7 cellular contexts compared by ENCODE assay signal in the genomic region with DNA sequence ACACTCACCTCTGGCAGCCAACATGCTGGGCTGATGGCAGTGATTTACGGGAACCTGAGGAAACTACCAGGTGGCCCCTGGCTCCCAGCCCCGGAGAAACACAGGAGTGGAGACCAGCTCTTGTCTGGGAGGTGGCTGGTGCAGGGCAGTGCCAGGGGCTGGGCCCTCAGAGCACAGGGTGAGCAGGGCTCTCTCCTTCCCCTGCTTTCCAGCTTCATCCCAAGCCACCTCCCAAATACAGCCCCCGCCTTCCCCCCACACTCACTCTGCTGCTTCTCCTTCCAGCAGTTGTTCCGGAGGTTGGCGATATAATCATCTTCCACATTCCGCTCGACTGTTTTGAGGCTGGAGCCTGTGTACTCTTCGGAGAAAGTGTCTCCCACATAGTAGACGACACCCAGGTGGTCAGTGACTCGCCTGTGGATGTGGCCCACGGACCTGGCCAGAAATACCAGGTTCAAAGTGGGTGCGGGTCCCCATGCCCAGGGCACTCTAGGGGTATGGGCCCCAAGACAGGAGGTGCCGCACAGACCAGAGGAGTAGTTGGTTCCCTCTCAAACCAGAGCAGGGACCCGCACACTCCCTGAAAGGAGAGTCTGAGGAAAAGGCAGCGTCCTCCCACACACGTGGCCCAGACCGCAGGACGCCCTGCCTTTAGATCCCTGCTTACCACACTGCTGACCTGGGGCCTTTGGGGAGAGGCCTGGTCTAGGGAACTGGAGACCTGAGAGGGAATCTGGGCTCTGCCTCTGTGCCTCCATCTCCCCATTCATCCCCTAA. TPM values are rescaled to one million over a fixed set of nuclear protein-coding genes. Genes with fewer than 3 reads are reported as not detected.
DNase-seq lines count a peak whose midpoint lies in the region; ATAC-seq and TF ChIP-seq lines count a peak whose summit lies in the region.

No MANE protein-coding gene starts in this region.

- no peaks in the 10 kb centered on the region; the same call in none of the 2 replicates for H3K36me3 ChIP-seq in MM.1S (replicated peaks; ENCODE audit: insufficient read depth, low read length)
- peaks cover 45 to 47% of the 10 kb centered on the region in 2 donors for H3K36me3 ChIP-seq in ascending aorta
- H3K36me3 ChIP-seq in subcutaneous abdominal adipose tissue (ENCODE audit: control insufficient read depth in 5 of 5, insufficient read depth in 5 of 5, low read length in 5 of 5), result peaks cover 2 to 51% (median 42%) of the 10 kb centered on the region in 5 donors
- H3K36me3 ChIP-seq in GM23248 (ENCODE audit: low read depth), result peaks cover 26% of the 10 kb centered on the region

- peaks cover 35% of the 10 kb centered on the region for H3K4me1 ChIP-seq in MM.1S (ENCODE audit: low read length)
- H3K4me1 ChIP-seq in ascending aorta, result peaks cover 0 to 44% of the 10 kb centered on the region in 2 donors
- H3K4me1 ChIP-seq in subcutaneous abdominal adipose tissue (ENCODE audit: control insufficient read depth in 5 of 5, insufficient read depth in 5 of 5, low read length in 5 of 5), result peaks cover 22 to 64% (median 52%) of the 10 kb centered on the region in 5 donors
- peaks cover 6% of the 10 kb centered on the region; the same call in 1 of the 2 replicates for H3K4me1 ChIP-seq in GM23248 (ENCODE audit: insufficient read depth)

- no peaks in the 10 kb centered on the region for H3K9me2 ChIP-seq in MM.1S (replicated peaks; ENCODE audit: insufficient read depth, low read length)
- H3K9me2 ChIP-seq in GM23248 (ENCODE audit: insufficient read depth), result no peaks in the 10 kb centered on the region

- no peaks in the 10 kb centered on the region for H4K20me1 ChIP-seq in MM.1S (ENCODE audit: insufficient read depth, low read length)
- no peaks in the 10 kb centered on the region for H4K20me1 ChIP-seq in GM23248 (ENCODE audit: insufficient read depth)

- in situ Hi-C loops in GM23248 (cut with MboI), result no loop called here

- peaks cover 18% of the 10 kb centered on the region for H3F3A ChIP-seq in MM.1S (ENCODE audit: insufficient read depth, low read length)
- H3F3A ChIP-seq in GM23248 (ENCODE audit: insufficient read depth), result no peaks in the 10 kb centered on the region

- H3K4me3 ChIP-seq in MM.1S (ENCODE audit: low read length) (no peak overlapping the region), ascending aorta (no peak overlapping the region), subcutaneous abdominal adipose tissue (ENCODE audit: low read depth in 1 of 5, low read length in 5 of 5) (peak overlapping the region in 2 of 5 donors; percentile 16 to 37), GM23248 (no peak overlapping the region)

- intact Hi-C loops in ascending aorta (cut with DNase I), result loop anchor here (2.0 to 5.0 kb wide), 3 partner anchors 62 to 374 kb away; partner anchors contain the start of gene CHST3

- H3K4me2 ChIP-seq in MM.1S (ENCODE audit: low read depth, low read length) (peak overlapping the region; percentile 63), GM23248 (ENCODE audit: unreplicated experiment) (no peak overlapping the region)

- 90 to 91% methylated on average over 18 of the region's 18 CpGs for WGBS in GM23248 (ENCODE audit: low coverage in 1 of 2, low lambda C conversion rate in 2 of 2, missing lambda C conversion rate in 2 of 2), 2 experiments

- no peak for DNase-seq in MM.1S
- no peak for DNase-seq in ascending aorta (ENCODE audit: low spot score in 2 of 2)
- DNase-seq in left lobe of liver (ENCODE audit: low spot score), result peak; percentile 56
- no peak for DNase-seq in NCI-H510A treated with DMSO at 0.1 percent for 48 hours (lab: John Stamatoyannopoulos, UW)
- no peak for DNase-seq in GM23248
- DNase-seq in DMS53 treated with DMSO at 0.1 percent for 48 hours (lab: John Stamatoyannopoulos, UW; ENCODE audit: unreplicated experiment), result no peak

- no peak for ATAC-seq in left lobe of liver

- H3K9me3 ChIP-seq in MM.1S (replicated peaks; ENCODE audit: insufficient read depth, low read length) (no peaks in the 10 kb centered on the region), ascending aorta (no peaks in the 10 kb centered on the region), subcutaneous abdominal adipose tissue (ENCODE audit: control insufficient read depth in 5 of 5, low read length in 5 of 5) (no peaks in the 10 kb centered on the region), GM23248 (ENCODE audit: low read depth) (no peaks in the 10 kb centered on the region)

- H2AFZ ChIP-seq in MM.1S (ENCODE audit: low read length), result no peak overlapping the region
- H2AFZ ChIP-seq in GM23248, result no peak overlapping the region

- peaks cover 3% of the 10 kb centered on the region; the same call in 1 of the 2 replicates for H3K79me2 ChIP-seq in MM.1S (ENCODE audit: low read length)
- no peaks in the 10 kb centered on the region for H3K79me2 ChIP-seq in GM23248 (ENCODE audit: insufficient read depth)

- peak overlapping the region; percentile 75; the same call in 1 of the 2 replicates for H3K9ac ChIP-seq in MM.1S (ENCODE audit: low read length)
- peak overlapping the region in 3 of 5 donors; percentile 6 to 53 (median 7) for H3K9ac ChIP-seq in subcutaneous abdominal adipose tissue (ENCODE audit: low read length in 5 of 5)
- H3K9ac ChIP-seq in GM23248, result no peak overlapping the region

- TF ChIP-seq CTCF in MM.1S (IDR thresholded peaks at IDR 0.05; ENCODE audit: low read length), result no peak
- TF ChIP-seq CTCF in ascending aorta (IDR thresholded peaks at IDR 0.05), result no peak

- H3K27me3 ChIP-seq in MM.1S (replicated peaks; ENCODE audit: insufficient read depth, low read length), result no peaks in the 10 kb centered on the region
- H3K27me3 ChIP-seq in ascending aorta, result no peaks in the 10 kb centered on the region
- no peaks in the 10 kb centered on the region for H3K27me3 ChIP-seq in subcutaneous abdominal adipose tissue (ENCODE audit: control insufficient read depth in 5 of 5, insufficient read depth in 4 of 5, low read length in 5 of 5)
- no peaks in the 10 kb centered on the region for H3K27me3 ChIP-seq in GM23248 (replicated peaks; ENCODE audit: insufficient read depth)

- H3K27ac ChIP-seq in MM.1S (ENCODE audit: low read length) (peak overlapping the region; percentile 90; the same call in 1 of the 2 replicates), ascending aorta (peak overlapping the region; percentile 66 to 94), subcutaneous abdominal adipose tissue (ENCODE audit: low read depth, low read length) (no peak overlapping the region), GM23248 (no peak overlapping the region)

RNA-seq across cellular contexts. Expression of gene DNAJB12, which starts 18.3 kb away (rescaled TPM):
- total RNA-seq in ascending aorta (46.1 TPM), left lobe of liver (20.4 TPM)
- 28.4 and 32.9 TPM in 2 replicates for total RNA-seq in GM23248 (2014; rRNA removed; shearing (Covaris generic))
- polyA plus RNA-seq in GM23248 (2016; fragmentation: Nextera tagmentation; extraction: Ambion mirVana), result 32.0 and 33.5 TPM in 2 replicates

Comparison
In these comparisons a context has a peak if more than half of its experiments do, and no peak if none do; other contexts are left out.
1. H3K27ac ChIP-seq: peak in MM.1S (single experiment) and ascending aorta (2 of 2); none in subcutaneous abdominal adipose tissue (single experiment) and GM23248 (single experiment).